In the genomic region with DNA sequence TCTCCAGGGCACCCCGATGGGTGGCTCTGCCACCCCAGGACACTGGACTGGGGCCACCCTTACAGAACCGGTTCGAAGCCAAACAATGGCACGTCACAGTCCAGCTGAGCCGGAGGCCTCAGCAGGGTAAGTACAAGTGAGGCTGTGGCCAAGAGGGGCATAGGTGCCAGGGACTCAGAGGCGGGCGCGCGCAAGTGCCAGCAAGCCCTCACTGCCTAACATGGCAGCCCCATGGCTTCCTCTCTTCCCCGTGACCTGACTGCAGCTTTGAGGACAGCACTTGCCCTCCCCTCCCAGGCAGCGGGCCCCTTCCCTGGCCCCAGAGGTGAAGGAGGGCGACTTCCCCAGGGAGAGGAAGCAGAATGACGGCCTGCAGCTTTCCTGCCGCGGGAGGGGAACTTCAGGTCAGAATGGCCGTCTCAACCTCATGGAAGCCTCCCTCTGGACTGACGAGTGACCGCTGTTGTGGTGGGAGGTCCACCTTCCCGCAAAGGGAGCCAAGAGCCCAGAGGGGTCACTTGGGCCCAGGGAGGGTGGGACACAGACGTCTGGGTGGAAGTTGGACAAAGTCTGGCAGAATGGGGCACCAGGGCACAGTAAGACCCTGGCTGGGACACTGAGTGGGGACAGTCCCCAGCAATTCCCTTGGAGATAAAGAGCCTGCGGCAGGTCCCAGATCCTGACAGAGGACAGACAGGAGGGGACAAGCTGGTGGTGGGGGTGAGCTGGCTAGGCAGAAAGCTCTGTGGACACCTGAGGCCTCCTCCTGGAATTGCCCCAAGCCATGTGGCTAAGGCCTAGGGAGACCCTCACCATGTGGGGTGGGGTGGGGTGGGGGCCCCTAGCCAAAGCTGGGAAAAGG, we compare ENCODE assay signal across 11 cellular contexts. TPM values are rescaled to one million over a fixed set of nuclear protein-coding genes. Genes with fewer than 3 reads are reported as not detected.
DNase-seq lines count a peak whose midpoint lies in the region; ATAC-seq, FAIRE-seq and TF ChIP-seq lines count a peak whose summit lies in the region.
"Had no signal": no experiment of that assay in that cellular context is flagged by ENCODE, and none has a peak within 500 bp of the region (broad histone marks: within the 10 kb centered on the region; RNA-seq: fewer than 3 reads in every experiment).

No MANE protein-coding gene starts in this region.

- ATAC-seq in T-helper 17 cell (no peak), heart right ventricle (peak in 6 of 8 donors; percentile 0 to 8 (median 3)), HG03521 (IDR thresholded peaks at IDR 0.05; ENCODE audit: unreplicated experiment) (no peak), HG03378 (IDR thresholded peaks at IDR 0.05; ENCODE audit: unreplicated experiment) (no peak)

- WGBS in heart right ventricle, 2 donors: 64 to 74% methylated on average over 21 of the region's 21 CpGs

- H3K36me3 Mint-ChIP-seq in Calu3 (ENCODE audit: insufficient read depth, unreplicated experiment): peaks cover 56% of the 10 kb centered on the region
- no peaks in the 10 kb centered on the region for H3K36me3 Mint-ChIP-seq in T-helper 17 cell (ENCODE audit: low read depth)

- no peak overlapping the region for H3K4me3 ChIP-seq in heart right ventricle
- H3K4me3 ChIP-seq in rectal smooth muscle tissue (ENCODE audit: low read length): no peak overlapping the region
- H3K4me3 ChIP-seq: mucosa of descending colon had no signal

- H3K9me3 Mint-ChIP-seq in Calu3 (ENCODE audit: low read depth, unreplicated experiment): no peaks in the 10 kb centered on the region

- H3K36me3 ChIP-seq in heart right ventricle (no peaks in the 10 kb centered on the region), rectal smooth muscle tissue (ENCODE audit: control insufficient read depth, insufficient read depth, low read length) (no peaks in the 10 kb centered on the region)

- peaks cover 74% of the 10 kb centered on the region for H3K4me1 Mint-ChIP-seq in Calu3 (ENCODE audit: low read depth, unreplicated experiment)
- peaks cover 39% of the 10 kb centered on the region for H3K4me1 Mint-ChIP-seq in T-helper 17 cell

- H3K9me3 ChIP-seq in T-helper 17 cell (ENCODE audit: control insufficient read depth, low read length, poor library complexity, severe bottlenecking): no peaks in the 10 kb centered on the region
- H3K9me3 ChIP-seq in heart right ventricle: no peaks in the 10 kb centered on the region
- H3K9me3 ChIP-seq: mucosa of descending colon had no signal

- no peak for TF ChIP-seq CTCF in Calu3 (IDR thresholded peaks at IDR 0.05; ENCODE audit: unreplicated experiment)
- no peak for TF ChIP-seq CTCF in heart right ventricle (IDR thresholded peaks at IDR 0.05)

- peak overlapping the region; percentile 96 for H3K27ac Mint-ChIP-seq in Calu3 (ENCODE audit: unreplicated experiment)
- peak overlapping the region; percentile 100 for H3K27ac Mint-ChIP-seq in T-helper 17 cell

- H3K4me3 Mint-ChIP-seq in Calu3 (ENCODE audit: low read depth, unreplicated experiment): no peak overlapping the region
- H3K4me3 Mint-ChIP-seq in T-helper 17 cell: peak overlapping the region; percentile 71

- H3K27me3 Mint-ChIP-seq in Calu3 (ENCODE audit: unreplicated experiment) (no peaks in the 10 kb centered on the region), T-helper 17 cell (no peaks in the 10 kb centered on the region)

- FAIRE-seq in RCC 7860 (lab: Jason Lieb, UNC): no peak

- intact Hi-C loops in Calu3 (cut with micrococcal nuclease; ENCODE audit: unreplicated experiment) (no loop called here), heart right ventricle (cut with DNase I) (loop anchor here in 3 of 10 donors (5.0 kb wide), 1 partner anchor 51 kb away; a partner anchor contains a TSS)

- H3K4me1 ChIP-seq in heart right ventricle: peaks cover 31 to 66% (median 46%) of the 10 kb centered on the region in 9 donors
- H3K4me1 ChIP-seq in rectal smooth muscle tissue (ENCODE audit: control insufficient read depth, insufficient read depth, low read length): peaks cover 19% of the 10 kb centered on the region

- H3K9ac ChIP-seq in rectal smooth muscle tissue (ENCODE audit: low read length): peak overlapping the region; percentile 12

- H3K27ac ChIP-seq in heart right ventricle (peak overlapping the region; percentile 70 to 89 (median 80)), rectal smooth muscle tissue (ENCODE audit: low read depth, low read length) (peak overlapping the region; percentile 96)

- CTCF ChIA-PET in Calu3 (lab: Charles Lee): interaction anchor here (0.9 to 2.2 kb wide), 6 partner anchors 9 to 55 kb away, joined by 3 to 11 read pairs (median 3); no protein-coding TSS in a partner anchor

- no TSS peak for BruUV-seq in Calu3 (replicated peaks; lab: Mats Ljungman, UMichigan)

- DNase-seq in Calu3: no peak
- no peak for DNase-seq in T-helper 17 cell
- peak in 1 of 2 donors; percentile 44 for DNase-seq in heart right ventricle
- DNase-seq in RCC 7860 (ENCODE audit: low spot score): no peak
- DNase-seq in cerebellum (ENCODE audit: low spot score): no peak
- DNase-seq: DND-41, NCI-H1105 treated with DMSO at 0.1 percent for 48 hours had no signal

- H3K27me3 ChIP-seq in heart right ventricle: no peaks in the 10 kb centered on the region
- H3K27me3 ChIP-seq in rectal smooth muscle tissue (ENCODE audit: control insufficient read depth, insufficient read depth, low read length): no peaks in the 10 kb centered on the region

RNA-seq across cellular contexts. Expression of a gene that starts 52.1 kb away (rescaled TPM):
- 177 and 241 TPM in 2 replicates for total RNA-seq in Calu3 (2022)
- total RNA-seq in T-helper 17 cell: 100 to 1,000 TPM; 226 to 358 TPM
- 100 to 1,000 TPM in 6 of 10 donors, 10 to 100 TPM in 4; 54.7 to 134 (median 106) TPM for total RNA-seq in heart right ventricle
- 10 to 100 TPM; 15.6 to 31.7 TPM for polyA plus RNA-seq in heart right ventricle
- total RNA-seq in cerebellum: 13.0 TPM

Comparison
In these comparisons a context has a peak if more than half of its experiments do, and no peak if none do; other contexts are left out.
1. ATAC-seq: peak in heart right ventricle (6 of 8); none in T-helper 17 cell (single experiment), HG03521 (single experiment) and HG03378 (single experiment).